9 cellular contexts compared by ENCODE assay signal in genomic region chr1:17419626-17420328, GRCh38. TPM values are rescaled to one million over a fixed set of nuclear protein-coding genes. Genes with fewer than 3 reads are reported as not detected.
DNase-seq lines count a peak whose midpoint lies in the region; ATAC-seq and TF ChIP-seq lines count a peak whose summit lies in the region.
"Had no signal": no experiment of that assay in that cellular context is flagged by ENCODE, and none has a peak within 500 bp of the region (broad histone marks: within the 10 kb centered on the region; RNA-seq: fewer than 3 reads in every experiment).

No MANE protein-coding gene starts in this region.

- H3K27ac ChIP-seq in suprapubic skin = no peak overlapping the region

- no peaks in the 10 kb centered on the region for H3K9me3 ChIP-seq in suprapubic skin

- no peak overlapping the region for H3K4me3 Mint-ChIP-seq in activated T-cell treated with anti-CD3 and anti-CD28 coated beads, Interleukin-2, amount 50 U/mL, for 72 hours
- no peak overlapping the region for H3K4me3 Mint-ChIP-seq in nephron
- H3K4me3 Mint-ChIP-seq: dendritic cell treated with granulocyte-macrophage colony-stimulating factor and Interleukin-4, amounts not matched to agents 40 ng/mL and 50 ng/mL, for 4 days had no signal

- 32% methylated on average over 20 of the region's 42 CpGs for WGBS in suprapubic skin

- no peaks in the 10 kb centered on the region for H3K27me3 ChIP-seq in suprapubic skin

- peak; percentile 98 for TF ChIP-seq CTCF in GM12872 (IDR thresholded peaks at IDR 0.05; ENCODE audit: insufficient read depth, low read depth, low read length)
- TF ChIP-seq CTCF in fibroblast of mammary gland (conservative IDR thresholded peaks at IDR 0.05; ENCODE audit: control insufficient read depth, insufficient read depth, low read depth, low read length) = peak; percentile 65
- TF ChIP-seq CTCF in nephron (IDR thresholded peaks at IDR 0.05; ENCODE audit: unreplicated experiment in 3 of 3) = peak; percentile 98 to 99 (median 99)
- TF ChIP-seq CTCF in suprapubic skin (IDR thresholded peaks at IDR 0.05) = peak; percentile 97 to 99

- H3K9me3 Mint-ChIP-seq in activated T-cell treated with anti-CD3 and anti-CD28 coated beads, Interleukin-2, amount 50 U/mL, for 72 hours = no peaks in the 10 kb centered on the region
- no peaks in the 10 kb centered on the region for H3K9me3 Mint-ChIP-seq in nephron
- H3K9me3 Mint-ChIP-seq: dendritic cell treated with granulocyte-macrophage colony-stimulating factor and Interleukin-4, amounts not matched to agents 40 ng/mL and 50 ng/mL, for 4 days had no signal

- no peak for TF ChIP-seq EP300 in suprapubic skin (IDR thresholded peaks at IDR 0.05)

- peaks cover 7% of the 10 kb centered on the region for H3K4me1 ChIP-seq in suprapubic skin

- peak; percentile 37 for DNase-seq in NCI-H510A (lab: John Stamatoyannopoulos, UW)
- DNase-seq in activated T-cell treated with anti-CD3 and anti-CD28 coated beads, Interleukin-2, amount 50 U/mL, for 72 hours = peak; percentile 56 to 74
- peak; percentile 51 for DNase-seq in fibroblast of mammary gland (ENCODE audit: low read depth)
- DNase-seq in suprapubic skin (ENCODE audit: low spot score in 2 of 2) = no peak
- DNase-seq in SW480 (ENCODE audit: low spot score) = no peak

- TF ChIP-seq POLR2A in suprapubic skin (IDR thresholded peaks at IDR 0.05) = no peak

- peaks cover 98% of the 10 kb centered on the region for H3K36me3 ChIP-seq in suprapubic skin

- ATAC-seq in activated T-cell treated with anti-CD3 and anti-CD28 coated beads, Interleukin-2, amount 50 U/mL, for 72 hours (replicated peaks in 1 of 2) = peak; percentile 63 to 75
- no peak for ATAC-seq in GM21717 (IDR thresholded peaks at IDR 0.05; ENCODE audit: unreplicated experiment)

- H3K4me3 ChIP-seq in fibroblast of mammary gland (ENCODE audit: control insufficient read depth, low read depth, low read length) (no peak overlapping the region), suprapubic skin (no peak overlapping the region)

- H3K4me1 Mint-ChIP-seq in activated T-cell treated with anti-CD3 and anti-CD28 coated beads, Interleukin-2, amount 50 U/mL, for 72 hours (ENCODE audit: low read depth) = peaks cover 15% of the 10 kb centered on the region
- peaks cover 15% of the 10 kb centered on the region for H3K4me1 Mint-ChIP-seq in nephron

- peaks cover 9 to 60% of the 10 kb centered on the region in 2 donors for H3K36me3 Mint-ChIP-seq in activated T-cell treated with anti-CD3 and anti-CD28 coated beads, Interleukin-2, amount 50 U/mL, for 72 hours (ENCODE audit: insufficient read depth in 2 of 2)
- H3K36me3 Mint-ChIP-seq in nephron (ENCODE audit: low read depth) = peaks cover 91% of the 10 kb centered on the region

- no peaks in the 10 kb centered on the region for H3K27me3 Mint-ChIP-seq in activated T-cell treated with anti-CD3 and anti-CD28 coated beads, Interleukin-2, amount 50 U/mL, for 72 hours (ENCODE audit: low read depth)
- no peaks in the 10 kb centered on the region for H3K27me3 Mint-ChIP-seq in nephron (ENCODE audit: low read depth)
- H3K27me3 Mint-ChIP-seq: dendritic cell treated with granulocyte-macrophage colony-stimulating factor and Interleukin-4, amounts not matched to agents 40 ng/mL and 50 ng/mL, for 4 days had no signal

- H3K27ac Mint-ChIP-seq in activated T-cell treated with anti-CD3 and anti-CD28 coated beads, Interleukin-2, amount 50 U/mL, for 72 hours = no peak overlapping the region
- no peak overlapping the region for H3K27ac Mint-ChIP-seq in nephron
- H3K27ac Mint-ChIP-seq: dendritic cell treated with granulocyte-macrophage colony-stimulating factor and Interleukin-4, amounts not matched to agents 40 ng/mL and 50 ng/mL, for 4 days had no signal

RNA-seq across cellular contexts. Expression of gene RCC2, which starts 19.7 kb away (rescaled TPM):
- 100 to 1,000 TPM; 217 to 272 TPM for total RNA-seq in activated T-cell treated with anti-CD3 and anti-CD28 coated beads, Interleukin-2, amount 50 U/mL, for 72 hours
- 10 to 100 TPM; 68.7 to 86.3 (median 74.5) TPM for total RNA-seq in suprapubic skin

RNA-seq across cellular contexts. Expression of gene PADI6, which starts 47.8 kb away (rescaled TPM):
- total RNA-seq in activated T-cell treated with anti-CD3 and anti-CD28 coated beads, Interleukin-2, amount 50 U/mL, for 72 hours = not detected
- total RNA-seq in suprapubic skin = not detected

Comparison
In these comparisons a context has a peak if more than half of its experiments do, and no peak if none do; other contexts are left out.
1. DNase-seq: peak in NCI-H510A (single experiment), activated T-cell treated with anti-CD3 and anti-CD28 coated beads, Interleukin-2, amount 50 U/mL, for 72 hours (2 of 2) and fibroblast of mammary gland (single experiment); none in suprapubic skin (0 of 2) and SW480 (single experiment).
2. Peak in every context shown above with its lines, with median percentiles within 50 percentile points of each other: CTCF ChIP-seq.